ENCODE assay signal across 1 cellular context in the genomic region with DNA sequence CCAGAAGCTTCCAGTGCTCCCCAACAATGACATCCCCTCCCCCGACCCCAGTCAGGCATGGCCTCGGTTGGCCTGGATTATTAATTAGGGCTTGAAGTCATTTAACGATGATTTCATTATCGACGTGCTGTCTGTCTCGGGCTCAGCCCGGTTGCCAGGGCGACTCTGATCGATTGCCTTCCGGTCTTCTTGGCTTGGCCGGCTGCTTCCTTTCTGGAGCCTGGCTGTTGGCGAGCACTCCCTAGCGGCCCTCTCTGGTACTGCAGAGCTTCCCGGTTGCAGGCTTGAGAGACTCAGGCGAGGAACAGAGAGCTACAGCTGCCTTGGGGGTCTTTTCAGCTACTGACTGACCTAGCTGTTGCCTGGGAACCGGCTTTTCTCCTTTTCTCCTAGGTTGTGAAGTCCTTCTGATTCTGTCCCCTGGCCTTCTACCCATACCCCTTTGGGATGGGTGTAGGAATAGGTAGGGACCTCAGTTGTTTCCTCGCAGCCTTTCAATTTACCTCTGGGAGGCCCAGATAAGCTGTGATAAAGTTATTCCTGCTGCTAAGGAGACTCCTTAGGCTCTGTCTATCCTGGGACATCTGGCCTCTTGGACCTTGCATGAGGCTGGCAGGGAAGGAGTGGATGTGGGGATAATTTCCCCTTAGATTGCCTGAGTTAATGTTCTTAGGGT.
TF ChIP-seq lines count a peak whose summit lies in the region.

No MANE protein-coding gene starts in this region.

TF ChIP-seq in HepG2, 621 proteins besides CTCF, POLR2A, EP300 and RAD21 (continued from another document and continues in another):
- TF ChIP-seq, protein P1, sequence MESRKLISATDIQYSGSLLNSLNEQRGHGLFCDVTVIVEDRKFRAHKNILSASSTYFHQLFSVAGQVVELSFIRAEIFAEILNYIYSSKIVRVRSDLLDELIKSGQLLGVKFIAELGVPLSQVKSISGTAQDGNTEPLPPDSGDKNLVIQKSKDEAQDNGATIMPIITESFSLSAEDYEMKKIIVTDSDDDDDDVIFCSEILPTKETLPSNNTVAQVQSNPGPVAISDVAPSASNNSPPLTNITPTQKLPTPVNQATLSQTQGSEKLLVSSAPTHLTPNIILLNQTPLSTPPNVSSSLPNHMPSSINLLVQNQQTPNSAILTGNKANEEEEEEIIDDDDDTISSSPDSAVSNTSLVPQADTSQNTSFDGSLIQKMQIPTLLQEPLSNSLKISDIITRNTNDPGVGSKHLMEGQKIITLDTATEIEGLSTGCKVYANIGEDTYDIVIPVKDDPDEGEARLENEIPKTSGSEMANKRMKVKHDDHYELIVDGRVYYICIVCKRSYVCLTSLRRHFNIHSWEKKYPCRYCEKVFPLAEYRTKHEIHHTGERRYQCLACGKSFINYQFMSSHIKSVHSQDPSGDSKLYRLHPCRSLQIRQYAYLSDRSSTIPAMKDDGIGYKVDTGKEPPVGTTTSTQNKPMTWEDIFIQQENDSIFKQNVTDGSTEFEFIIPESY (CRISPR knock-in tag; IDR thresholded peaks at IDR 0.05): no peak
- no peak for TF ChIP-seq ZBTB3 (CRISPR knock-in tag; IDR thresholded peaks at IDR 0.05; ENCODE audit: borderline replicate concordance, low read depth)
- no peak for TF ChIP-seq ZNF263 (CRISPR knock-in tag; IDR thresholded peaks at IDR 0.05)
- 0 out of 2 replicates have a peak, but pooled peaks have one; percentile 40 for TF ChIP-seq ZNF598 (CRISPR knock-in tag; IDR thresholded peaks at IDR 0.05; ENCODE audit: borderline replicate concordance)
- no peak for TF ChIP-seq ZNF460 (CRISPR knock-in tag; IDR thresholded peaks at IDR 0.05; ENCODE audit: borderline replicate concordance)
- no peak for TF ChIP-seq ATF1 (CRISPR knock-in tag; IDR thresholded peaks at IDR 0.05)
- no peak for TF ChIP-seq ZNF550 (CRISPR knock-in tag; IDR thresholded peaks at IDR 0.05; ENCODE audit: borderline replicate concordance)
- no peak for TF ChIP-seq ZNF563 (CRISPR knock-in tag; IDR thresholded peaks at IDR 0.05)
- peak; percentile 33; the same call in 1 of the 2 replicates for TF ChIP-seq ZNF350 (CRISPR knock-in tag; IDR thresholded peaks at IDR 0.05; ENCODE audit: borderline replicate concordance, low read depth)
- TF ChIP-seq DDIT3 (CRISPR knock-in tag; IDR thresholded peaks at IDR 0.05): no peak
- TF ChIP-seq XRCC5 (optimal IDR thresholded peaks at IDR 0.05; ENCODE audit: low read length): peak; percentile 69
- TF ChIP-seq, protein P2, sequence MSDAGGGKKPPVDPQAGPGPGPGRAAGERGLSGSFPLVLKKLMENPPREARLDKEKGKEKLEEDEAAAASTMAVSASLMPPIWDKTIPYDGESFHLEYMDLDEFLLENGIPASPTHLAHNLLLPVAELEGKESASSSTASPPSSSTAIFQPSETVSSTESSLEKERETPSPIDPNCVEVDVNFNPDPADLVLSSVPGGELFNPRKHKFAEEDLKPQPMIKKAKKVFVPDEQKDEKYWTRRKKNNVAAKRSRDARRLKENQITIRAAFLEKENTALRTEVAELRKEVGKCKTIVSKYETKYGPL (CRISPR knock-in tag; IDR thresholded peaks at IDR 0.05): no peak
- no peak for TF ChIP-seq ZGPAT (CRISPR knock-in tag; IDR thresholded peaks at IDR 0.05)
- no peak for TF ChIP-seq CHD2 (IDR thresholded peaks at IDR 0.05; ENCODE audit: low read depth, low read length)
- no peak for TF ChIP-seq ZC3H13 (CRISPR knock-in tag; IDR thresholded peaks at IDR 0.05)
- TF ChIP-seq, protein P3, sequence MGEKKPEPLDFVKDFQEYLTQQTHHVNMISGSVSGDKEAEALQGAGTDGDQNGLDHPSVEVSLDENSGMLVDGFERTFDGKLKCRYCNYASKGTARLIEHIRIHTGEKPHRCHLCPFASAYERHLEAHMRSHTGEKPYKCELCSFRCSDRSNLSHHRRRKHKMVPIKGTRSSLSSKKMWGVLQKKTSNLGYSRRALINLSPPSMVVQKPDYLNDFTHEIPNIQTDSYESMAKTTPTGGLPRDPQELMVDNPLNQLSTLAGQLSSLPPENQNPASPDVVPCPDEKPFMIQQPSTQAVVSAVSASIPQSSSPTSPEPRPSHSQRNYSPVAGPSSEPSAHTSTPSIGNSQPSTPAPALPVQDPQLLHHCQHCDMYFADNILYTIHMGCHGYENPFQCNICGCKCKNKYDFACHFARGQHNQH (CRISPR knock-in tag; IDR thresholded peaks at IDR 0.05): 0 out of 2 replicates have a peak, but pooled peaks have one; percentile 30
- TF ChIP-seq HOXA7 (CRISPR knock-in tag; IDR thresholded peaks at IDR 0.05): no peak
- no peak for TF ChIP-seq HHEX (CRISPR knock-in tag; IDR thresholded peaks at IDR 0.05)
- no peak for TF ChIP-seq CENPX (CRISPR knock-in tag; IDR thresholded peaks at IDR 0.05)
- no peak for TF ChIP-seq ZNF33A (CRISPR knock-in tag; IDR thresholded peaks at IDR 0.05; ENCODE audit: borderline replicate concordance)
- no peak for TF ChIP-seq ZKSCAN5 (CRISPR knock-in tag; IDR thresholded peaks at IDR 0.05)
- TF ChIP-seq IKZF4 (CRISPR knock-in tag; IDR thresholded peaks at IDR 0.05; ENCODE audit: borderline replicate concordance, low read depth, not compliant biosample characterization): no peak
- no peak for TF ChIP-seq DNMT1 (CRISPR knock-in tag; IDR thresholded peaks at IDR 0.05)
- peak; percentile 27; the same call in 1 of the 2 replicates for TF ChIP-seq PAXIP1 (CRISPR knock-in tag; conservative IDR thresholded peaks at IDR 0.05)
- TF ChIP-seq ZNF296 (CRISPR knock-in tag; conservative IDR thresholded peaks at IDR 0.05): no peak
- TF ChIP-seq STAG1 (CRISPR knock-in tag; IDR thresholded peaks at IDR 0.05): peak; percentile 52
- TF ChIP-seq GABPB1 (CRISPR knock-in tag; IDR thresholded peaks at IDR 0.05): peak; percentile 59
- no peak for TF ChIP-seq PHF5A (CRISPR knock-in tag; IDR thresholded peaks at IDR 0.05; ENCODE audit: low read depth, unreplicated experiment)
- TF ChIP-seq NCOA5 (CRISPR knock-in tag; IDR thresholded peaks at IDR 0.05): no peak
- TF ChIP-seq SALL2 (CRISPR knock-in tag; IDR thresholded peaks at IDR 0.05): no peak
- no peak for TF ChIP-seq ARNT (IDR thresholded peaks at IDR 0.05)
- no peak for TF ChIP-seq ZNF720 (CRISPR knock-in tag; IDR thresholded peaks at IDR 0.05)
- TF ChIP-seq, protein P4, sequence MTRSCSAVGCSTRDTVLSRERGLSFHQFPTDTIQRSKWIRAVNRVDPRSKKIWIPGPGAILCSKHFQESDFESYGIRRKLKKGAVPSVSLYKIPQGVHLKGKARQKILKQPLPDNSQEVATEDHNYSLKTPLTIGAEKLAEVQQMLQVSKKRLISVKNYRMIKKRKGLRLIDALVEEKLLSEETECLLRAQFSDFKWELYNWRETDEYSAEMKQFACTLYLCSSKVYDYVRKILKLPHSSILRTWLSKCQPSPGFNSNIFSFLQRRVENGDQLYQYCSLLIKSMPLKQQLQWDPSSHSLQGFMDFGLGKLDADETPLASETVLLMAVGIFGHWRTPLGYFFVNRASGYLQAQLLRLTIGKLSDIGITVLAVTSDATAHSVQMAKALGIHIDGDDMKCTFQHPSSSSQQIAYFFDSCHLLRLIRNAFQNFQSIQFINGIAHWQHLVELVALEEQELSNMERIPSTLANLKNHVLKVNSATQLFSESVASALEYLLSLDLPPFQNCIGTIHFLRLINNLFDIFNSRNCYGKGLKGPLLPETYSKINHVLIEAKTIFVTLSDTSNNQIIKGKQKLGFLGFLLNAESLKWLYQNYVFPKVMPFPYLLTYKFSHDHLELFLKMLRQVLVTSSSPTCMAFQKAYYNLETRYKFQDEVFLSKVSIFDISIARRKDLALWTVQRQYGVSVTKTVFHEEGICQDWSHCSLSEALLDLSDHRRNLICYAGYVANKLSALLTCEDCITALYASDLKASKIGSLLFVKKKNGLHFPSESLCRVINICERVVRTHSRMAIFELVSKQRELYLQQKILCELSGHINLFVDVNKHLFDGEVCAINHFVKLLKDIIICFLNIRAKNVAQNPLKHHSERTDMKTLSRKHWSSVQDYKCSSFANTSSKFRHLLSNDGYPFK (CRISPR knock-in tag; IDR thresholded peaks at IDR 0.05; ENCODE audit: borderline replicate concordance): no peak
- no peak for TF ChIP-seq ZNF503 (CRISPR knock-in tag; IDR thresholded peaks at IDR 0.05)
- TF ChIP-seq, protein P5, sequence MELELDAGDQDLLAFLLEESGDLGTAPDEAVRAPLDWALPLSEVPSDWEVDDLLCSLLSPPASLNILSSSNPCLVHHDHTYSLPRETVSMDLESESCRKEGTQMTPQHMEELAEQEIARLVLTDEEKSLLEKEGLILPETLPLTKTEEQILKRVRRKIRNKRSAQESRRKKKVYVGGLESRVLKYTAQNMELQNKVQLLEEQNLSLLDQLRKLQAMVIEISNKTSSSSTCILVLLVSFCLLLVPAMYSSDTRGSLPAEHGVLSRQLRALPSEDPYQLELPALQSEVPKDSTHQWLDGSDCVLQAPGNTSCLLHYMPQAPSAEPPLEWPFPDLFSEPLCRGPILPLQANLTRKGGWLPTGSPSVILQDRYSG (CRISPR knock-in tag; IDR thresholded peaks at IDR 0.05): no peak
- no peak for TF ChIP-seq ZNF616 (CRISPR knock-in tag; IDR thresholded peaks at IDR 0.05; ENCODE audit: low read depth)
- TF ChIP-seq ETV5 (CRISPR knock-in tag; IDR thresholded peaks at IDR 0.05; ENCODE audit: borderline replicate concordance): peak; percentile 91
- peak; percentile 39 for TF ChIP-seq SALL1 (CRISPR knock-in tag; IDR thresholded peaks at IDR 0.05)
- TF ChIP-seq ELF3 (CRISPR knock-in tag; IDR thresholded peaks at IDR 0.05): 0 out of 2 replicates have a peak, but pooled peaks have one; percentile 31
- TF ChIP-seq, protein P6, sequence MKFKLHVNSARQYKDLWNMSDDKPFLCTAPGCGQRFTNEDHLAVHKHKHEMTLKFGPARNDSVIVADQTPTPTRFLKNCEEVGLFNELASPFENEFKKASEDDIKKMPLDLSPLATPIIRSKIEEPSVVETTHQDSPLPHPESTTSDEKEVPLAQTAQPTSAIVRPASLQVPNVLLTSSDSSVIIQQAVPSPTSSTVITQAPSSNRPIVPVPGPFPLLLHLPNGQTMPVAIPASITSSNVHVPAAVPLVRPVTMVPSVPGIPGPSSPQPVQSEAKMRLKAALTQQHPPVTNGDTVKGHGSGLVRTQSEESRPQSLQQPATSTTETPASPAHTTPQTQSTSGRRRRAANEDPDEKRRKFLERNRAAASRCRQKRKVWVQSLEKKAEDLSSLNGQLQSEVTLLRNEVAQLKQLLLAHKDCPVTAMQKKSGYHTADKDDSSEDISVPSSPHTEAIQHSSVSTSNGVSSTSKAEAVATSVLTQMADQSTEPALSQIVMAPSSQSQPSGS (CRISPR knock-in tag; IDR thresholded peaks at IDR 0.05): no peak
- TF ChIP-seq PCBP1 (IDR thresholded peaks at IDR 0.05; ENCODE audit: borderline replicate concordance, low read depth, low read length): no peak
- TF ChIP-seq RAD51 (IDR thresholded peaks at IDR 0.05; ENCODE audit: borderline replicate concordance): no peak
- TF ChIP-seq GATAD2A (CRISPR knock-in tag; IDR thresholded peaks at IDR 0.05): no peak
- TF ChIP-seq, protein P7, sequence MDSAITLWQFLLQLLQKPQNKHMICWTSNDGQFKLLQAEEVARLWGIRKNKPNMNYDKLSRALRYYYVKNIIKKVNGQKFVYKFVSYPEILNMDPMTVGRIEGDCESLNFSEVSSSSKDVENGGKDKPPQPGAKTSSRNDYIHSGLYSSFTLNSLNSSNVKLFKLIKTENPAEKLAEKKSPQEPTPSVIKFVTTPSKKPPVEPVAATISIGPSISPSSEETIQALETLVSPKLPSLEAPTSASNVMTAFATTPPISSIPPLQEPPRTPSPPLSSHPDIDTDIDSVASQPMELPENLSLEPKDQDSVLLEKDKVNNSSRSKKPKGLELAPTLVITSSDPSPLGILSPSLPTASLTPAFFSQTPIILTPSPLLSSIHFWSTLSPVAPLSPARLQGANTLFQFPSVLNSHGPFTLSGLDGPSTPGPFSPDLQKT (CRISPR knock-in tag; IDR thresholded peaks at IDR 0.05; ENCODE audit: borderline replicate concordance): no peak
- no peak for TF ChIP-seq ZSCAN9 (CRISPR knock-in tag; IDR thresholded peaks at IDR 0.05; ENCODE audit: borderline replicate concordance)
